Comparison of ENCODE assay signal across 20 cellular contexts in the genomic region with DNA sequence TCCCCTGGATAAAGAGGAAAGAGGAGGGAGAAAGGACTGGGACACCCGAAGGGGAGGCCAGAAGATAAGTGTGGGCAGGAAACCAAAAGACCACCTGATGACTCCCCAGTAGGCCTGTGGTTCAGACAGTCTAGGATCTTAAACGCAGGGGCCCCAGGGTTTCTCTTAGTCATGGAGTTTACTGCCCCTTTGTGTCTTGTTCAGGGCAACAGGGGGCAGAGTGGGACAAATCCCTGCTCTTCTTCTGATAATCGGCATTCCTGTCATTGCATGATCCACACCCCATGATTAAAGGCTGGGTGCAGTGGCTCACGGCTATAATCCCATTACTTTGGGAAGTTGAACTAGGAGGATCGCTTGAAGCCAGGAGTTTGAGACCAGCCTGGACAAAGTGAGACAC. TPM values are rescaled to one million over a fixed set of nuclear protein-coding genes. Genes with fewer than 3 reads are reported as not detected.
DNase-seq lines count a peak whose midpoint lies in the region; ATAC-seq lines count a peak whose summit lies in the region.
"Had no signal": no experiment of that assay in that cellular context is flagged by ENCODE, and none has a peak within 500 bp of the region (broad histone marks: within the 10 kb centered on the region; RNA-seq: fewer than 3 reads in every experiment).

No MANE protein-coding gene starts in this region.

- no peaks in the 10 kb centered on the region for H3K9me3 ChIP-seq in BLaER1
- H3K9me3 ChIP-seq: gastrocnemius medialis, tibial nerve had no signal

- H3K9ac ChIP-seq in BLaER1 = no peak overlapping the region

- H3K27me3 ChIP-seq in BLaER1 (peaks cover 5% of the 10 kb centered on the region; the same call in 1 of the 2 replicates), H7 (ENCODE audit: control insufficient read depth, insufficient read depth, low read length) (no peaks in the 10 kb centered on the region)
- H3K27me3 ChIP-seq: tibial nerve had no signal

- H3K36me3 ChIP-seq in BLaER1 = no peaks in the 10 kb centered on the region
- H3K36me3 ChIP-seq in H7 (replicated peaks; ENCODE audit: control insufficient read depth, insufficient read depth, low read length) = no peaks in the 10 kb centered on the region
- H3K36me3 ChIP-seq: gastrocnemius medialis, tibial nerve had no signal

- ATAC-seq in HG03432 (IDR thresholded peaks at IDR 0.05; ENCODE audit: unreplicated experiment) = no peak
- ATAC-seq: gastrocnemius medialis had no signal

- DNase-seq in H7 (peak; percentile 71), islet precursor cell (peak; percentile 63), amygdala (lab: John Stamatoyannopoulos, UW) (no peak), NCI-H2081 (lab: John Stamatoyannopoulos, UW) (no peak), NCI-H69 (lab: John Stamatoyannopoulos, UW) (no peak)
- DNase-seq in activated CD8-positive, alpha-beta memory T cell treated with anti-CD3 and anti-CD28 coated beads, Interleukin-2, amount 50 U/mL, for 4 hours = peak; percentile 11
- DNase-seq: activated CD4-positive, alpha-beta T cell treated with anti-CD3 and anti-CD28 coated beads, Interleukin-2, amount 10 ng/mL, durations not matched to agents 7 days and 5 days; caudate nucleus; CD4-positive, alpha-beta memory T cell; DMS79; erythroblast; gastrocnemius medialis; NCI-H187; NK-92 treated with Interleukin-12 subunit alpha and Interleukin-12 subunit beta, amount 100 ng/mL, for 24 hours; retina; stimulated activated CD4-positive, alpha-beta T cell treated with anti-CD3 and anti-CD28 coated beads, Interleukin-12 subunit alpha, Interleukin-12 subunit beta, amount 100 ng/mL, for 4 hours had no signal

- H3K4me2 ChIP-seq in BLaER1 = peak overlapping the region; percentile 4; the same call in 1 of the 2 replicates

- H3K4me3 ChIP-seq in BLaER1 = no peak overlapping the region
- no peak overlapping the region for H3K4me3 ChIP-seq in H7 (ENCODE audit: insufficient read depth, low read depth, low read length)
- H3K4me3 ChIP-seq: gastrocnemius medialis, tibial nerve had no signal

- H3K4me1 ChIP-seq in BLaER1 = peaks cover 48% of the 10 kb centered on the region
- H3K4me1 ChIP-seq: gastrocnemius medialis, tibial nerve had no signal

- H4K20me1 ChIP-seq in BLaER1 = no peaks in the 10 kb centered on the region

- H3K27ac ChIP-seq in BLaER1 = no peak overlapping the region
- H3K27ac ChIP-seq: gastrocnemius medialis, RWPE1, tibial nerve had no signal

RNA-seq across cellular contexts. Expression of gene TMPRSS13, which starts 4.7 kb away (rescaled TPM):
- 0.31 TPM in 1 of 2 replicates, not detected in the other for total RNA-seq in H7 (2014; rRNA removed; shearing (Covaris generic))
- total RNA-seq: gastrocnemius medialis had no signal

RNA-seq across cellular contexts. Expression of gene IL10RA, which starts 52.3 kb away (rescaled TPM):
- total RNA-seq in H7 (2014; rRNA removed; shearing (Covaris generic)) = not detected in 2 replicates

RNA-seq across cellular contexts. Expression of gene FXYD6, which starts 57.5 kb away (rescaled TPM):
- 17.8 and 32.8 TPM in 2 replicates for total RNA-seq in H7 (2014; rRNA removed; shearing (Covaris generic))
- total RNA-seq: activated CD4-positive, alpha-beta T cell treated with anti-CD3 and anti-CD28 coated beads, Interleukin-2, amount 10 ng/mL, durations not matched to agents 7 days and 5 days; CD4-positive, alpha-beta memory T cell had no signal

Comparison
In these comparisons a context has a peak if more than half of its experiments do, and no peak if none do; other contexts are left out.
1. DNase-seq: peak in H7 (single experiment), activated CD8-positive, alpha-beta memory T cell treated with anti-CD3 and anti-CD28 coated beads, Interleukin-2, amount 50 U/mL, for 4 hours (single experiment) and islet precursor cell (single experiment); none in amygdala (0 of 56), NCI-H2081 (0 of 2) and NCI-H69 (single experiment).